ENCODE assay signal across 19 cellular contexts in the genomic region with DNA sequence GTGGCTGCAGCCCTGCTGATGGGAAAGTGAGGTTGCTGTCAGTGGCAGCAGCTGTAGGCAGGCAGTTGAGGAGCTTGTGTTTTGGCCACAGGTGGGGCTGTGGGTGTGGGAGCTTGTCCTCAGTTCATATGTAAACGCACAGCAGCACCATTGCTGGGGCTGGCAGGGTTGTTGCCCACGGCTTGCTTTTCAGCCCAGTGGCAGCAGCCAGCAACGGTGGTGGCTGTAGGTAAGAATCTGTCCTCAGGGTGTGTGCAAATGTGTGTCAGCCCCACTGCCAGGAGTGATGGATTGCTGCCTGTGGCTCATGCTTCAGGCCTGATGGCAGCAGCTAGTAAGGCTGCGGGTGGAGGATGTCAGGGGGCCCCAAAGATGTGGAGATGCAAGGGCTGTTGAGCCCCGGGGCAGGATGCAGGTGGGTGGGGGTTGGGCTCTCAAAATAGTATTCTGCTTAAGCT.
DNase-seq lines count a peak whose midpoint lies in the region; ATAC-seq and TF ChIP-seq lines count a peak whose summit lies in the region.
"Had no signal": no experiment of that assay in that cellular context is flagged by ENCODE, and none has a peak within 500 bp of the region (broad histone marks: within the 10 kb centered on the region; RNA-seq: fewer than 3 reads in every experiment).

No MANE protein-coding gene starts in this region.

- no peaks in the 10 kb centered on the region for H3K27me3 ChIP-seq in DND-41 (ENCODE audit: insufficient read depth, low read length, poor library complexity)
- no peaks in the 10 kb centered on the region for H3K27me3 ChIP-seq in H9 (ENCODE audit: insufficient read depth, low read length)
- H3K27me3 ChIP-seq in WERI-Rb-1 (ENCODE audit: insufficient read depth, low read depth, severe bottlenecking): no peaks in the 10 kb centered on the region
- H3K27me3 ChIP-seq in brain microvascular endothelial cell (replicated peaks): no peaks in the 10 kb centered on the region
- H3K27me3 ChIP-seq: vagina had no signal

- DNase-seq in DND-41: peak; percentile 96
- peak; percentile 42 for DNase-seq in H9
- peak; percentile 57 for DNase-seq in WERI-Rb-1
- DNase-seq in left kidney (ENCODE audit: low read depth, low spot score): peak; percentile 5
- DNase-seq in activated effector memory CD4-positive, alpha-beta T cell treated with anti-CD3 and anti-CD28 coated beads, Interleukin-2, amount 50 U/mL, for 16 hours: no peak
- no peak for DNase-seq in ureter (ENCODE audit: low spot score)
- no peak for DNase-seq in brain microvascular endothelial cell
- DNase-seq: activated T-cell treated with anti-CD3 and anti-CD28 coated beads, Interleukin-2, amount 50 U/mL, for 4 hours; AML-193; COR-L47; NCI-H1092; NCI-H2107; NCI-H748 treated with DMSO at 0.1 percent for 48 hours had no signal

- H3K36me3 ChIP-seq in DND-41 (ENCODE audit: insufficient read depth, low read length): peaks cover 3% of the 10 kb centered on the region; the same call in 1 of the 2 replicates
- no peaks in the 10 kb centered on the region for H3K36me3 ChIP-seq in WERI-Rb-1
- H3K36me3 ChIP-seq in brain microvascular endothelial cell (replicated peaks): no peaks in the 10 kb centered on the region
- H3K36me3 ChIP-seq: vagina had no signal

- H3K4me3 Mint-ChIP-seq in H9: no peak overlapping the region
- H3K4me3 Mint-ChIP-seq: activated T-cell treated with anti-CD3 and anti-CD28 coated beads, Interleukin-2, amount 50 U/mL, for 4 hours; central memory CD8-positive, alpha-beta T cell; IgD-negative memory B cell had no signal

- peak overlapping the region; percentile 56 for H2AFZ ChIP-seq in DND-41 (ENCODE audit: low read depth, low read length)
- no peak overlapping the region for H2AFZ ChIP-seq in H9 (ENCODE audit: low read length)

- H3K18ac ChIP-seq in H9 (ENCODE audit: insufficient read length, low read depth, low read length): no peak overlapping the region

- ATAC-seq in DND-41 (ENCODE audit: insufficient read depth, low read depth): peak; percentile 79
- ATAC-seq: esophagus mucosa, HCT116 had no signal

- H4K20me1 ChIP-seq in DND-41 (ENCODE audit: insufficient read depth, low read length): no peaks in the 10 kb centered on the region
- no peaks in the 10 kb centered on the region for H4K20me1 ChIP-seq in H9 (ENCODE audit: control insufficient read depth, insufficient read depth, insufficient read length)

- H3K4me3 ChIP-seq in DND-41 (ENCODE audit: low read depth in 1 of 2, low read length in 2 of 2) (peak overlapping the region in 1 of 2 experiments; percentile 52; a peak in 2 of 4 replicates), WERI-Rb-1 (ENCODE audit: low read depth, low read length) (no peak overlapping the region), brain microvascular endothelial cell (ENCODE audit: low read depth, low read length) (no peak overlapping the region)
- H3K4me3 ChIP-seq: vagina had no signal

- H3K36me3 Mint-ChIP-seq in H9 (ENCODE audit: insufficient read depth in 1 of 3, low read depth in 3 of 3): no peaks in the 10 kb centered on the region
- H3K36me3 Mint-ChIP-seq: IgD-negative memory B cell had no signal

- H4K91ac ChIP-seq in H9 (ENCODE audit: insufficient read length, low read depth, low read length): no peak overlapping the region

- no peaks in the 10 kb centered on the region for H3K9me3 ChIP-seq in DND-41 (ENCODE audit: insufficient read depth, low read length, severe bottlenecking)
- H3K9me3 ChIP-seq in H9 (ENCODE audit: control insufficient read depth, low read depth, low read length): no peaks in the 10 kb centered on the region
- H3K9me3 ChIP-seq in WERI-Rb-1 (ENCODE audit: severe bottlenecking): no peaks in the 10 kb centered on the region
- H3K9me3 ChIP-seq: vagina had no signal

- H3K4me1 ChIP-seq in DND-41 (ENCODE audit: insufficient read depth, low read length) (peaks cover 92% of the 10 kb centered on the region), H9 (ENCODE audit: insufficient read depth, low read length) (peaks cover 5% of the 10 kb centered on the region; the same call in 1 of the 2 replicates)
- H3K4me1 ChIP-seq: vagina had no signal

- H3K79me2 ChIP-seq in DND-41 (ENCODE audit: insufficient read depth, low read length) (peaks cover 30% of the 10 kb centered on the region), H9 (ENCODE audit: insufficient read depth, low read length) (no peaks in the 10 kb centered on the region)

- no peak overlapping the region for H3K14ac ChIP-seq in H9 (ENCODE audit: insufficient read depth, low read length)

- H3K23me2 ChIP-seq in H9 (ENCODE audit: insufficient read length, low read depth, low read length, poor library complexity, severe bottlenecking): no peaks in the 10 kb centered on the region

- peak overlapping the region; percentile 69 for H3K4me2 ChIP-seq in DND-41 (ENCODE audit: insufficient read depth, low read length)
- no peak overlapping the region for H3K4me2 ChIP-seq in H9 (ENCODE audit: insufficient read depth, insufficient read length, low read length)

- H3T11ph ChIP-seq in H9 (ENCODE audit: low read length): no peak overlapping the region

- no peak overlapping the region for H2BK20ac ChIP-seq in H9 (ENCODE audit: low read depth, low read length, poor library complexity, severe bottlenecking)

- peaks cover 0 to 3% of the 10 kb centered on the region in 2 experiments; a peak in 1 of 5 replicates for H3K9me3 Mint-ChIP-seq in H9
- H3K9me3 Mint-ChIP-seq: activated T-cell treated with anti-CD3 and anti-CD28 coated beads, Interleukin-2, amount 50 U/mL, for 4 hours; central memory CD8-positive, alpha-beta T cell; IgD-negative memory B cell had no signal

- WGBS in H9 (ENCODE audit: extremely low coverage, insufficient read length, low lambda C conversion rate): no CpG with 5 or more reads among the region's 5 CpGs

- no peak overlapping the region for H2BK15ac ChIP-seq in H9 (ENCODE audit: low read depth, low read length)

- H4K8ac ChIP-seq in H9 (replicated peaks; ENCODE audit: insufficient read length, low read depth, low read length): no peak overlapping the region

- no peak overlapping the region for H3K23ac ChIP-seq in H9 (ENCODE audit: insufficient read length, low read depth, low read length)

- in situ Hi-C loops in brain microvascular endothelial cell (cut with HindIII; ENCODE audit: low pct_ligation_motif_present, low sequenced_read_pairs): no loop called here

- H3K9ac ChIP-seq in DND-41 (ENCODE audit: low read depth, low read length) (peak overlapping the region; percentile 67), H9 (ENCODE audit: extremely low read depth, insufficient read length, low read length) (no peak overlapping the region)

- no peak overlapping the region for H2BK12ac ChIP-seq in H9 (ENCODE audit: insufficient read length, low read depth, low read length)

- no peak overlapping the region for H2BK120ac ChIP-seq in H9 (ENCODE audit: low read depth, low read length, poor library complexity, severe bottlenecking)

- H3K56ac ChIP-seq in H9 (ENCODE audit: insufficient read length, low read depth, low read length): no peak overlapping the region

- no peak overlapping the region for H3K4ac ChIP-seq in H9 (ENCODE audit: low read depth, low read length)

- peak overlapping the region in 1 of 3 experiments; percentile 25; a peak in 3 of 7 replicates for H3K27ac Mint-ChIP-seq in H9
- H3K27ac Mint-ChIP-seq: IgD-negative memory B cell had no signal

- TF ChIP-seq CTCF in DND-41 (IDR thresholded peaks at IDR 0.05; ENCODE audit: borderline replicate concordance, extremely low read depth, low read length, poor library complexity, severe bottlenecking) (peak; percentile 49), H9 (conservative IDR thresholded peaks at IDR 0.05) (no peak), WERI-Rb-1 (IDR thresholded peaks at IDR 0.05; ENCODE audit: low read depth, low read length) (no peak), brain microvascular endothelial cell (IDR thresholded peaks at IDR 0.05; ENCODE audit: low read depth, low read length, missing control alignments) (no peak)

- H3K27me3 Mint-ChIP-seq in H9 (ENCODE audit: low read depth): no peaks in the 10 kb centered on the region; the same call in 1 of the 2 replicates

- peak overlapping the region; percentile 98 for H3K27ac ChIP-seq in DND-41 (ENCODE audit: low read length)
- no peak overlapping the region for H3K27ac ChIP-seq in H9 (ENCODE audit: insufficient read length, low read depth, low read length)
- no peak overlapping the region for H3K27ac ChIP-seq in WERI-Rb-1
- no peak overlapping the region for H3K27ac ChIP-seq in brain microvascular endothelial cell
- H3K27ac ChIP-seq: HL-60, vagina had no signal

- H3K79me1 ChIP-seq in H9 (ENCODE audit: insufficient read depth, low read depth, low read length, poor library complexity, severe bottlenecking): no peaks in the 10 kb centered on the region

- peaks cover 21 to 24% of the 10 kb centered on the region in 2 experiments for H3K4me1 Mint-ChIP-seq in H9
- H3K4me1 Mint-ChIP-seq: central memory CD8-positive, alpha-beta T cell had no signal

- H2AK5ac ChIP-seq in H9 (ENCODE audit: insufficient read length, low read length): no peak overlapping the region

- no peak overlapping the region for H4K5ac ChIP-seq in H9 (ENCODE audit: insufficient read length, low read depth, low read length)

- no peak overlapping the region for H2BK5ac ChIP-seq in H9 (ENCODE audit: insufficient read length, low read length)

Comparison
In these comparisons a context has a peak if more than half of its experiments do, and no peak if none do; other contexts are left out.
1. DNase-seq: peak in DND-41 (single experiment), H9 (single experiment), WERI-Rb-1 (single experiment) and left kidney (single experiment); none in activated effector memory CD4-positive, alpha-beta T cell treated with anti-CD3 and anti-CD28 coated beads, Interleukin-2, amount 50 U/mL, for 16 hours (single experiment), ureter (single experiment) and brain microvascular endothelial cell (single experiment).